ENCODE assay signal across 16 cellular contexts in genomic region chr14:35367056-35367372, GRCh38. TPM values are rescaled to one million over a fixed set of nuclear protein-coding genes. Genes with fewer than 3 reads are reported as not detected.
DNase-seq lines count a peak whose midpoint lies in the region; ATAC-seq and TF ChIP-seq lines count a peak whose summit lies in the region.
"Had no signal": no experiment of that assay in that cellular context is flagged by ENCODE, and none has a peak within 500 bp of the region (broad histone marks: within the 10 kb centered on the region; RNA-seq: fewer than 3 reads in every experiment).

No MANE protein-coding gene starts in this region.

- no peaks in the 10 kb centered on the region for H3K9me3 ChIP-seq in CD8-positive, alpha-beta T cell (ENCODE audit: low read length)
- peaks cover 13% of the 10 kb centered on the region for H3K9me3 ChIP-seq in OCI-LY3 (ENCODE audit: insufficient read depth, low read length)
- H3K9me3 ChIP-seq: HAP-1, pancreas had no signal

- no peak for TF ChIP-seq CTCF in CD8-positive, alpha-beta T cell (IDR thresholded peaks at IDR 0.05)
- TF ChIP-seq CTCF in OCI-LY3 (IDR thresholded peaks at IDR 0.05; ENCODE audit: low read depth, low read length), result no peak

- H3K36me3 ChIP-seq in CD8-positive, alpha-beta T cell (ENCODE audit: insufficient read depth, low read length), result no peaks in the 10 kb centered on the region
- peaks cover 5% of the 10 kb centered on the region for H3K36me3 ChIP-seq in OCI-LY3 (replicated peaks; ENCODE audit: low read depth, low read length)
- H3K36me3 ChIP-seq: HAP-1, left lung, pancreas had no signal

- H3K27me3 ChIP-seq in CD8-positive, alpha-beta T cell (ENCODE audit: insufficient read depth, low read length), result no peaks in the 10 kb centered on the region
- H3K27me3 ChIP-seq in OCI-LY3 (ENCODE audit: low read depth, low read length), result no peaks in the 10 kb centered on the region
- H3K27me3 ChIP-seq: left lung, pancreas had no signal

- H4K20me1 ChIP-seq in OCI-LY3 (ENCODE audit: insufficient read depth, low read length), result no peaks in the 10 kb centered on the region

- H3K27ac Mint-ChIP-seq in CD8-positive, alpha-beta T cell, result peak overlapping the region; percentile 86
- H3K27ac Mint-ChIP-seq in effector memory CD8-positive, alpha-beta T cell, result peak overlapping the region; percentile 53 to 89

- no peak for ATAC-seq in CD8-positive, alpha-beta T cell
- no peak for ATAC-seq in effector memory CD8-positive, alpha-beta T cell (replicated peaks)

- no peak for DNase-seq in CD8-positive, alpha-beta T cell
- no peak for DNase-seq in effector memory CD8-positive, alpha-beta T cell
- no peak for DNase-seq in central memory CD4-positive, alpha-beta T cell
- DNase-seq in NCI-H1694 treated with DMSO at 0.1 percent for 48 hours (lab: John Stamatoyannopoulos, UW) (no peak), cortex of kidney (lab: John Stamatoyannopoulos, UW) (no peak)
- no peak for DNase-seq in activated CD4-positive, CD25-positive, alpha-beta regulatory T cell (lab: John Stamatoyannopoulos, UW)
- DNase-seq: DMS 273 treated with DMSO at 0.1 percent for 48 hours; left lung; NCI-H1436 treated with DMSO at 0.1 percent for 48 hours; NCI-H774; pancreas; stimulated activated naive CD4-positive, alpha-beta T cell treated with Interleukin-2 at 50 U/mL for 16 hours; SW 1271 had no signal

- CTCF ChIA-PET in CD8-positive, alpha-beta T cell (lab: Charles Lee), result interaction anchor here (0.9 to 2.2 kb wide), 6 partner anchors 36 to 105 kb away, joined by 3 to 13 read pairs (median 4); partner anchors contain the start of genes NFKBIA and PSMA6

- H3K27ac ChIP-seq in CD8-positive, alpha-beta T cell (ENCODE audit: low read depth, low read length), result peak overlapping the region; percentile 28
- H3K27ac ChIP-seq in OCI-LY3 (ENCODE audit: low read length) (peak overlapping the region; percentile 73), skin epidermis (peak overlapping the region in 17 of 21 experiments; percentile 3 to 94 (median 78))
- H3K27ac ChIP-seq: pancreas had no signal

- H3K4me3 ChIP-seq in CD8-positive, alpha-beta T cell (ENCODE audit: low read depth, low read length), result peak overlapping the region; percentile 26
- H3K4me3 ChIP-seq in OCI-LY3 (ENCODE audit: low read length) (no peak overlapping the region; the same call in 1 of the 2 replicates), skin epidermis (no peak overlapping the region)
- H3K4me3 ChIP-seq: HAP-1, left lung, pancreas had no signal

- H3K9ac ChIP-seq in OCI-LY3 (ENCODE audit: low read length), result peak overlapping the region; percentile 51; the same call in 1 of the 2 replicates

- no peak overlapping the region for H3K4me3 Mint-ChIP-seq in CD8-positive, alpha-beta T cell
- peak overlapping the region; percentile 25 to 41 for H3K4me3 Mint-ChIP-seq in effector memory CD8-positive, alpha-beta T cell

- POLR2A ChIA-PET in CD8-positive, alpha-beta T cell (lab: Charles Lee), result interaction anchor here (1.2 to 6.2 kb wide), 5 partner anchors 27 to 75 kb away, joined by 5 to 65 read pairs (median 5); partner anchors contain the start of genes NFKBIA and PSMA6

- no peaks in the 10 kb centered on the region for H3K79me2 ChIP-seq in OCI-LY3 (ENCODE audit: low read length)

- intact Hi-C loops in CD8-positive, alpha-beta T cell (cut with DNase I, micrococcal nuclease), result loop anchor here in 1 of 2 experiments (2.0 kb wide), 1 partner anchor 36 kb away; no protein-coding TSS in a partner anchor

- peak overlapping the region; percentile 42; the same call in 1 of the 2 replicates for H2AFZ ChIP-seq in OCI-LY3 (ENCODE audit: low read depth, low read length)

- H3K27me3 Mint-ChIP-seq in CD8-positive, alpha-beta T cell (ENCODE audit: low read depth), result no peaks in the 10 kb centered on the region
- no peaks in the 10 kb centered on the region for H3K27me3 Mint-ChIP-seq in effector memory CD8-positive, alpha-beta T cell

- peaks cover 6% of the 10 kb centered on the region for H3K9me3 Mint-ChIP-seq in CD8-positive, alpha-beta T cell
- no peaks in the 10 kb centered on the region for H3K9me3 Mint-ChIP-seq in effector memory CD8-positive, alpha-beta T cell

- peaks cover 43% of the 10 kb centered on the region for H3K4me1 Mint-ChIP-seq in CD8-positive, alpha-beta T cell (ENCODE audit: low read depth)
- H3K4me1 Mint-ChIP-seq in effector memory CD8-positive, alpha-beta T cell (ENCODE audit: low read depth in 2 of 2), result peaks cover 24 to 37% of the 10 kb centered on the region in 2 donors

- peak overlapping the region; percentile 43 for H3K4me2 ChIP-seq in OCI-LY3 (ENCODE audit: low read length)

- no peaks in the 10 kb centered on the region for H3K36me3 Mint-ChIP-seq in CD8-positive, alpha-beta T cell
- H3K36me3 Mint-ChIP-seq in effector memory CD8-positive, alpha-beta T cell (ENCODE audit: insufficient read depth), result no peaks in the 10 kb centered on the region

- peaks cover 58% of the 10 kb centered on the region for H3K4me1 ChIP-seq in CD8-positive, alpha-beta T cell (ENCODE audit: insufficient read depth, low read length)
- peaks cover 37% of the 10 kb centered on the region for H3K4me1 ChIP-seq in OCI-LY3 (ENCODE audit: low read length)
- H3K4me1 ChIP-seq: HAP-1, pancreas had no signal

RNA-seq across cellular contexts. Expression of gene NFKBIA, which starts 37.5 kb away (rescaled TPM):
- total RNA-seq in CD8-positive, alpha-beta T cell, result 1,000 to 10,000 TPM; 1,097 to 1,133 TPM

Comparison
In these comparisons a context has a peak if more than half of its experiments do, and no peak if none do; other contexts are left out.
1. H3K27ac ChIP-seq: peak in every context shown above with its lines; median percentile 78 in skin epidermis; 73 in OCI-LY3; 28 in CD8-positive, alpha-beta T cell.